In the genomic region with DNA sequence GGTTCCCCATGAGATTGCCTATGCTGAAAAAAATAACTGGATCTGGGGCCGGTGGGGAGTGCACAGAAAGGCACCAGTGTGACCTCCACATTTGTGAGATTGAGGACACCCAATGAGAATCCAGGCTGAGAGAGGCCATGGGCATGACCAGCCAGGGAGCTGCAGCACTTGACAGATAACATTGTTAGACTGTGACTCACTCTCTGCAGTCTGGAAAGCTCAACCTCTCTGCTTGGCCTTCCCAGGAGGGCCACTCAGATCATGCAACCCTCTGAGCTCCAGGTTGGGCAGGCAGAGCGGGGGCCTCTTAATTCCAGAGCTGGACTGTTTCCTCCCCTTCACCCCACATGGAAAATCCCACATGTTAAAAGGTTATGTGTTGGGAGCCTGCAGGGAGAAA, we compare ENCODE assay signal across 1 cellular context.
A peak's percentile ranks its signal among the peaks of the same experiment; 100 is the strongest.
TF ChIP-seq lines count a peak whose summit lies in the region.

No MANE protein-coding gene starts in this region.

TF ChIP-seq in HepG2, 621 proteins besides CTCF, POLR2A, EP300 and RAD21 (continued from another document):
- TF ChIP-seq, protein P1, sequence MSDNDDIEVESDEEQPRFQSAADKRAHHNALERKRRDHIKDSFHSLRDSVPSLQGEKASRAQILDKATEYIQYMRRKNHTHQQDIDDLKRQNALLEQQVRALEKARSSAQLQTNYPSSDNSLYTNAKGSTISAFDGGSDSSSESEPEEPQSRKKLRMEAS (IDR thresholded peaks at IDR 0.05): no peak
- TF ChIP-seq FOSL2 (CRISPR knock-in tag; IDR thresholded peaks at IDR 0.05) (peak; percentile 84), CBX1 (IDR thresholded peaks at IDR 0.05; ENCODE audit: low read depth) (no peak), SKI (IDR thresholded peaks at IDR 0.05; ENCODE audit: partially characterized antibody) (peak; percentile 37), TEAD3 (CRISPR knock-in tag; optimal IDR thresholded peaks at IDR 0.05; ENCODE audit: borderline replicate concordance) (peak; percentile 20), FOSL1 (CRISPR knock-in tag; IDR thresholded peaks at IDR 0.05; ENCODE audit: borderline replicate concordance) (peak; percentile 19; the same call in 1 of the 2 replicates), JUND (CRISPR knock-in tag; IDR thresholded peaks at IDR 0.05) (0 out of 2 replicates have a peak, but pooled peaks have one; percentile 23), ZNF350 (CRISPR knock-in tag; IDR thresholded peaks at IDR 0.05; ENCODE audit: borderline replicate concordance, low read depth) (no peak)
- TF ChIP-seq, protein P2, sequence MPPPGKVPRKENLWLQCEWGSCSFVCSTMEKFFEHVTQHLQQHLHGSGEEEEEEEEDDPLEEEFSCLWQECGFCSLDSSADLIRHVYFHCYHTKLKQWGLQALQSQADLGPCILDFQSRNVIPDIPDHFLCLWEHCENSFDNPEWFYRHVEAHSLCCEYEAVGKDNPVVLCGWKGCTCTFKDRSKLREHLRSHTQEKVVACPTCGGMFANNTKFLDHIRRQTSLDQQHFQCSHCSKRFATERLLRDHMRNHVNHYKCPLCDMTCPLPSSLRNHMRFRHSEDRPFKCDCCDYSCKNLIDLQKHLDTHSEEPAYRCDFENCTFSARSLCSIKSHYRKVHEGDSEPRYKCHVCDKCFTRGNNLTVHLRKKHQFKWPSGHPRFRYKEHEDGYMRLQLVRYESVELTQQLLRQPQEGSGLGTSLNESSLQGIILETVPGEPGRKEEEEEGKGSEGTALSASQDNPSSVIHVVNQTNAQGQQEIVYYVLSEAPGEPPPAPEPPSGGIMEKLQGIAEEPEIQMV (CRISPR knock-in tag; IDR thresholded peaks at IDR 0.05; ENCODE audit: low read depth): no peak
TF ChIP-seq in HepG2: peak in this region for 6.
